Comparison of ENCODE assay signal across 9 cellular contexts in genomic region chr16:89192185-89193020, GRCh38. TPM values are rescaled to one million over a fixed set of nuclear protein-coding genes. Genes with fewer than 3 reads are reported as not detected.
DNase-seq lines count a peak whose midpoint lies in the region; ATAC-seq and TF ChIP-seq lines count a peak whose summit lies in the region.
"Not testable (repeated sequence)": the region's sequence is repeated elsewhere in the genome, so short reads cannot be mapped to it uniquely, and the experiment has no call there.
"Had no signal": no experiment of that assay in that cellular context is flagged by ENCODE, and none has a peak within 500 bp of the region (broad histone marks: within the 10 kb centered on the region; RNA-seq: fewer than 3 reads in every experiment).

No MANE protein-coding gene starts in this region.

- H3K18ac ChIP-seq in trophoblast cell (ENCODE audit: low read length) = not testable (repeated sequence)

- H2BK12ac ChIP-seq in trophoblast cell (ENCODE audit: low read length) = not testable (repeated sequence)

- H2BK5ac ChIP-seq in trophoblast cell (ENCODE audit: low read depth, low read length, poor library complexity) = not testable (repeated sequence)

- H3K27ac Mint-ChIP-seq in activated CD4-positive, alpha-beta T cell treated with anti-CD3 and anti-CD28 coated beads, Interleukin-2, amount 10 ng/mL, durations not matched to agents 7 days and 5 days; stimulated activated naive CD8-positive, alpha-beta T cell treated with anti-CD3 and anti-CD28 coated beads, Interleukin-15, amount 100 ng/mL, for 72 hours: not testable (repeated sequence)

- H3K79me2 ChIP-seq in OCI-LY3 (ENCODE audit: low read length); trophoblast cell (ENCODE audit: control insufficient read depth, insufficient read depth, low read length, poor library complexity): not testable (repeated sequence)

- H3K4me3 ChIP-seq in HL-60 (replicated peaks; ENCODE audit: insufficient read depth, low read length) = peak overlapping the region; percentile 29
- H3K4me3 ChIP-seq in OCI-LY3 (ENCODE audit: low read length) = peak overlapping the region; percentile 72
- peak overlapping the region; percentile 30 to 69 (median 48) for H3K4me3 ChIP-seq in breast epithelium
- peak overlapping the region; percentile 62 for H3K4me3 ChIP-seq in left ventricle myocardium inferior
- not testable (repeated sequence) for H3K4me3 ChIP-seq in trophoblast cell (ENCODE audit: low read depth, low read length)

- not testable (repeated sequence) for H4K20me1 ChIP-seq in OCI-LY3 (ENCODE audit: insufficient read depth, low read length)

- H3K27ac ChIP-seq in HL-60 (replicated peaks); OCI-LY3 (ENCODE audit: low read length); breast epithelium; left ventricle myocardium inferior (replicated peaks); trophoblast cell (ENCODE audit: low read depth, low read length): not testable (repeated sequence)

- POLR2A ChIA-PET in activated CD4-positive, alpha-beta T cell treated with anti-CD3 and anti-CD28 coated beads, Interleukin-2, amount 10 ng/mL, durations not matched to agents 7 days and 5 days (lab: Charles Lee) = interaction anchor here (0.6 kb wide), 1 partner anchor 553 kb away, joined by 3 read pairs; no protein-coding TSS in a partner anchor

- not testable (repeated sequence) for H2BK120ac ChIP-seq in trophoblast cell (ENCODE audit: insufficient read depth, low read length, poor library complexity)

- CTCF ChIA-PET in activated CD4-positive, alpha-beta T cell treated with anti-CD3 and anti-CD28 coated beads, Interleukin-2, amount 10 ng/mL, durations not matched to agents 7 days and 5 days (lab: Charles Lee) = interaction anchor here (0.8 to 0.9 kb wide), 2 partner anchors 12 to 24 kb away, joined by 4 read pairs; no protein-coding TSS in a partner anchor

- H3K9ac ChIP-seq in OCI-LY3 (ENCODE audit: low read length); trophoblast cell (ENCODE audit: low read length): not testable (repeated sequence)

- intact Hi-C loops in breast epithelium (cut with DNase I; ENCODE audit: low total_unique reads); left ventricle myocardium inferior (cut with micrococcal nuclease): not testable (repeated sequence)

- DNase-seq in DMS153 (lab: John Stamatoyannopoulos, UW) (peak; percentile 28), HL-60 (ENCODE audit: low read depth in 1 of 2, low spot score in 1 of 2) (peak; percentile 63 to 78), left ventricle myocardium inferior (peak; percentile 48), trophoblast cell (peak in 1 of 2 donors; percentile 22)
- DNase-seq in activated CD4-positive, alpha-beta T cell treated with anti-CD3 and anti-CD28 coated beads, Interleukin-2, amount 10 ng/mL, durations not matched to agents 7 days and 5 days = peak; percentile 62
- DNase-seq in breast epithelium (ENCODE audit: low spot score in 2 of 2) = not testable (repeated sequence)
- DNase-seq in stimulated activated naive CD8-positive, alpha-beta T cell treated with anti-CD3 and anti-CD28 coated beads, Interleukin-15, amount 100 ng/mL, for 72 hours = peak; percentile 79 to 84

- peak overlapping the region; percentile 56 for H3K4me2 ChIP-seq in OCI-LY3 (ENCODE audit: low read length)
- peak overlapping the region; percentile 59 for H3K4me2 ChIP-seq in trophoblast cell (ENCODE audit: low read length)

- not testable (repeated sequence) for H3K4me1 ChIP-seq in OCI-LY3 (ENCODE audit: low read length); breast epithelium; trophoblast cell (ENCODE audit: control insufficient read depth in 1 of 2, insufficient read depth in 2 of 2, low read length in 2 of 2)
- peaks cover 11% of the 10 kb centered on the region for H3K4me1 ChIP-seq in left ventricle myocardium inferior

- H4K8ac ChIP-seq in trophoblast cell (ENCODE audit: low read depth, low read length) = not testable (repeated sequence)

- not testable (repeated sequence) for H3K9me3 ChIP-seq in OCI-LY3 (ENCODE audit: insufficient read depth, low read length); breast epithelium; left ventricle myocardium inferior (replicated peaks); trophoblast cell (ENCODE audit: insufficient read depth, low read depth, low read length)

- H3K4ac ChIP-seq in trophoblast cell (ENCODE audit: low read depth, low read length) = not testable (repeated sequence)

- not testable (repeated sequence) for H3K4me1 Mint-ChIP-seq in activated CD4-positive, alpha-beta T cell treated with anti-CD3 and anti-CD28 coated beads, Interleukin-2, amount 10 ng/mL, durations not matched to agents 7 days and 5 days
- peaks cover 15% of the 10 kb centered on the region for H3K4me1 Mint-ChIP-seq in stimulated activated naive CD8-positive, alpha-beta T cell treated with anti-CD3 and anti-CD28 coated beads, Interleukin-15, amount 100 ng/mL, for 72 hours

- not testable (repeated sequence) for H3K9me3 Mint-ChIP-seq in activated CD4-positive, alpha-beta T cell treated with anti-CD3 and anti-CD28 coated beads, Interleukin-2, amount 10 ng/mL, durations not matched to agents 7 days and 5 days; stimulated activated naive CD8-positive, alpha-beta T cell treated with anti-CD3 and anti-CD28 coated beads, Interleukin-15, amount 100 ng/mL, for 72 hours

- peak; percentile 48 for ATAC-seq in stimulated activated naive CD8-positive, alpha-beta T cell treated with anti-CD3 and anti-CD28 coated beads, Interleukin-15, amount 100 ng/mL, for 72 hours

- H4K12ac ChIP-seq in trophoblast cell (ENCODE audit: low read depth, low read length) = not testable (repeated sequence)

- H3K27me3 Mint-ChIP-seq in activated CD4-positive, alpha-beta T cell treated with anti-CD3 and anti-CD28 coated beads, Interleukin-2, amount 10 ng/mL, durations not matched to agents 7 days and 5 days; stimulated activated naive CD8-positive, alpha-beta T cell treated with anti-CD3 and anti-CD28 coated beads, Interleukin-15, amount 100 ng/mL, for 72 hours: not testable (repeated sequence)

- TF ChIP-seq CTCF in HL-60 (IDR thresholded peaks at IDR 0.05; ENCODE audit: insufficient read depth, low read length); OCI-LY3 (IDR thresholded peaks at IDR 0.05; ENCODE audit: low read depth, low read length); breast epithelium (IDR thresholded peaks at IDR 0.05); left ventricle myocardium inferior (IDR thresholded peaks at IDR 0.05; ENCODE audit: borderline replicate concordance): not testable (repeated sequence)

- H3K4me3 Mint-ChIP-seq in activated CD4-positive, alpha-beta T cell treated with anti-CD3 and anti-CD28 coated beads, Interleukin-2, amount 10 ng/mL, durations not matched to agents 7 days and 5 days = not testable (repeated sequence)
- H3K4me3 Mint-ChIP-seq in stimulated activated naive CD8-positive, alpha-beta T cell treated with anti-CD3 and anti-CD28 coated beads, Interleukin-15, amount 100 ng/mL, for 72 hours = peak overlapping the region in 1 of 2 donors; percentile 58

- not testable (repeated sequence) for H2AK5ac ChIP-seq in trophoblast cell (ENCODE audit: low read length)

- not testable (repeated sequence) for H3K79me1 ChIP-seq in trophoblast cell (ENCODE audit: low read length)

- not testable (repeated sequence) for H3K23ac ChIP-seq in trophoblast cell (ENCODE audit: low read length)

- not testable (repeated sequence) for H3K36me3 ChIP-seq in OCI-LY3 (replicated peaks; ENCODE audit: low read depth, low read length); breast epithelium; left ventricle myocardium inferior; trophoblast cell (ENCODE audit: control insufficient read depth in 1 of 2, insufficient read depth in 2 of 2, low read length in 2 of 2)

- WGBS in trophoblast cell (ENCODE audit: extremely low coverage, insufficient coverage, insufficient read length) = no CpG with 5 or more reads among the region's 68 CpGs

- H3K14ac ChIP-seq in trophoblast cell (ENCODE audit: low read length) = not testable (repeated sequence)

- TF ChIP-seq POLR2A in breast epithelium (IDR thresholded peaks at IDR 0.05) = not testable (repeated sequence)

- not testable (repeated sequence) for H4K91ac ChIP-seq in trophoblast cell (ENCODE audit: low read depth, low read length)

- not testable (repeated sequence) for H2AFZ ChIP-seq in OCI-LY3 (ENCODE audit: low read depth, low read length); trophoblast cell (ENCODE audit: insufficient read depth, low read length, poor library complexity)

- H3K36me3 Mint-ChIP-seq in activated CD4-positive, alpha-beta T cell treated with anti-CD3 and anti-CD28 coated beads, Interleukin-2, amount 10 ng/mL, durations not matched to agents 7 days and 5 days (ENCODE audit: low read depth) = not testable (repeated sequence)

- H3K27me3 ChIP-seq in HL-60 (ENCODE audit: insufficient read depth, poor library complexity, severe bottlenecking); OCI-LY3 (ENCODE audit: low read depth, low read length); breast epithelium; trophoblast cell (ENCODE audit: insufficient read depth, low read length): not testable (repeated sequence)
- H3K27me3 ChIP-seq in left ventricle myocardium inferior (ENCODE audit: low read depth) = peaks cover 22% of the 10 kb centered on the region

RNA-seq across cellular contexts. Expression of gene SLC22A31, which starts 7.9 kb away (rescaled TPM):
- total RNA-seq in activated CD4-positive, alpha-beta T cell treated with anti-CD3 and anti-CD28 coated beads, Interleukin-2, amount 10 ng/mL, durations not matched to agents 7 days and 5 days = 1 to 10 TPM; 1.8 to 2.8 TPM
- total RNA-seq in breast epithelium (not detected), left ventricle myocardium inferior (not detected)
- polyA plus RNA-seq in trophoblast cell (2013) = 2.1 and 2.2 TPM in 2 replicates

RNA-seq across cellular contexts. Expression of gene CDH15, which starts 20.9 kb away (rescaled TPM):
- total RNA-seq in activated CD4-positive, alpha-beta T cell treated with anti-CD3 and anti-CD28 coated beads, Interleukin-2, amount 10 ng/mL, durations not matched to agents 7 days and 5 days = not detected
- total RNA-seq in breast epithelium = not detected
- total RNA-seq in left ventricle myocardium inferior = not detected
- 0.07 and 0.10 TPM in 2 replicates for polyA plus RNA-seq in trophoblast cell (2013)
- total RNA-seq: liver had no signal

RNA-seq across cellular contexts. Expression of gene ZNF778, which starts 25.1 kb away (rescaled TPM):
- 1 to 10 TPM; 8.3 to 9.2 TPM for total RNA-seq in activated CD4-positive, alpha-beta T cell treated with anti-CD3 and anti-CD28 coated beads, Interleukin-2, amount 10 ng/mL, durations not matched to agents 7 days and 5 days
- total RNA-seq in breast epithelium (10 to 100 TPM; 10.1 to 20.9 (median 12.5) TPM), left ventricle myocardium inferior (8.7 TPM)
- 11.2 and 13.0 TPM in 2 replicates for polyA plus RNA-seq in trophoblast cell (2013)
